ENCODE assay signal across 3 cellular contexts in the genomic region with DNA sequence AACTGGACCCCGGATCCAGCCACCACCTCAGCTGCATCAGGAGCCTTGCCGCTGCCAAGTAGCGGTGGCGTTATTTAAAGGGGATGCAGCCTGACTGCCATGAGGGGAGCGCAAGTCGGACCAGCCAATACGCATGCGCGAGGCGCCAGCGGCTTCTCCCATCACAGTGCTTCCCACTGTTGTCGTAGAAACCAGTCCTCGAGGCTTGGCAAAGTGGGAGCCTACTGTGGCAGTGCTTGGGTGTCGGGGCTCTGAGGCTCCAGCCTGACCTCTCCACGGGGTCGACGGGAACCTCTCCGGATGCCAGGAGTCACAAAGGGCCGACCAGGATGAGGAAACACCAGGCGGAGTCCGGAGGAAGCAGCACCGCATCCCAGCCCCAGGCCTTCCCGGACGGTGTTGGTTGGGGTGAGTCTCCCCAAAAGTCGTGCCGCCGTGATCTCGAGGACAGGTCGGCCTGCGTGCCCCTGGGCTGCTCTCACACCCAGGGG.
TF ChIP-seq lines count a peak whose summit lies in the region.

No MANE protein-coding gene starts in this region.

TF ChIP-seq in SK-N-SH, 30 proteins besides CTCF, POLR2A, EP300 and RAD21:
- TF ChIP-seq SIN3A (IDR thresholded peaks at IDR 0.05; ENCODE audit: borderline replicate concordance, low read depth, low read length) = no peak
- TF ChIP-seq POLR2AphosphoS5 (IDR thresholded peaks at IDR 0.05; ENCODE audit: low read depth, low read length) = no peak
- no peak for TF ChIP-seq FOXM1 (IDR thresholded peaks at IDR 0.05; ENCODE audit: low read depth)
- TF ChIP-seq, protein P1, sequence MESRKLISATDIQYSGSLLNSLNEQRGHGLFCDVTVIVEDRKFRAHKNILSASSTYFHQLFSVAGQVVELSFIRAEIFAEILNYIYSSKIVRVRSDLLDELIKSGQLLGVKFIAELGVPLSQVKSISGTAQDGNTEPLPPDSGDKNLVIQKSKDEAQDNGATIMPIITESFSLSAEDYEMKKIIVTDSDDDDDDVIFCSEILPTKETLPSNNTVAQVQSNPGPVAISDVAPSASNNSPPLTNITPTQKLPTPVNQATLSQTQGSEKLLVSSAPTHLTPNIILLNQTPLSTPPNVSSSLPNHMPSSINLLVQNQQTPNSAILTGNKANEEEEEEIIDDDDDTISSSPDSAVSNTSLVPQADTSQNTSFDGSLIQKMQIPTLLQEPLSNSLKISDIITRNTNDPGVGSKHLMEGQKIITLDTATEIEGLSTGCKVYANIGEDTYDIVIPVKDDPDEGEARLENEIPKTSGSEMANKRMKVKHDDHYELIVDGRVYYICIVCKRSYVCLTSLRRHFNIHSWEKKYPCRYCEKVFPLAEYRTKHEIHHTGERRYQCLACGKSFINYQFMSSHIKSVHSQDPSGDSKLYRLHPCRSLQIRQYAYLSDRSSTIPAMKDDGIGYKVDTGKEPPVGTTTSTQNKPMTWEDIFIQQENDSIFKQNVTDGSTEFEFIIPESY (IDR thresholded peaks at IDR 0.05; ENCODE audit: borderline replicate concordance, low read depth) = no peak

TF ChIP-seq in SK-N-SH treated with all-trans-retinoic acid at 6 μM for 48 hours, 23 proteins besides CTCF, POLR2A, EP300 and RAD21:
- TF ChIP-seq ZFP30 (CRISPR knock-in tag; IDR thresholded peaks at IDR 0.05) = no peak
- TF ChIP-seq ZFP3 (CRISPR knock-in tag; IDR thresholded peaks at IDR 0.05) = no peak
- TF ChIP-seq ESRRG (CRISPR knock-in tag; IDR thresholded peaks at IDR 0.05) = no peak
- no peak for TF ChIP-seq GLIS3 (CRISPR knock-in tag; IDR thresholded peaks at IDR 0.05)
- no peak for TF ChIP-seq ZNF565 (CRISPR knock-in tag; conservative IDR thresholded peaks at IDR 0.05; ENCODE audit: low read depth)
- TF ChIP-seq PPARA (CRISPR knock-in tag; IDR thresholded peaks at IDR 0.05; ENCODE audit: borderline replicate concordance) = no peak
- TF ChIP-seq, protein P2, sequence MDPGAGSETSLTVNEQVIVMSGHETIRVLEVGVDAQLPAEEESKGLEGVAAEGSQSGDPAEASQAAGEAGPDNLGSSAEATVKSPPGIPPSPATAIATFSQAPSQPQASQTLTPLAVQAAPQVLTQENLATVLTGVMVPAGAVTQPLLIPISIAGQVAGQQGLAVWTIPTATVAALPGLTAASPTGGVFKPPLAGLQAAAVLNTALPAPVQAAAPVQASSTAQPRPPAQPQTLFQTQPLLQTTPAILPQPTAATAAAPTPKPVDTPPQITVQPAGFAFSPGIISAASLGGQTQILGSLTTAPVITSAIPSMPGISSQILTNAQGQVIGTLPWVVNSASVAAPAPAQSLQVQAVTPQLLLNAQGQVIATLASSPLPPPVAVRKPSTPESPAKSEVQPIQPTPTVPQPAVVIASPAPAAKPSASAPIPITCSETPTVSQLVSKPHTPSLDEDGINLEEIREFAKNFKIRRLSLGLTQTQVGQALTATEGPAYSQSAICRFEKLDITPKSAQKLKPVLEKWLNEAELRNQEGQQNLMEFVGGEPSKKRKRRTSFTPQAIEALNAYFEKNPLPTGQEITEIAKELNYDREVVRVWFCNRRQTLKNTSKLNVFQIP (CRISPR knock-in tag; IDR thresholded peaks at IDR 0.05; ENCODE audit: borderline replicate concordance, low read depth) = no peak
- TF ChIP-seq OSR1 (CRISPR knock-in tag; IDR thresholded peaks at IDR 0.05) = no peak
- no peak for TF ChIP-seq CSDC2 (CRISPR knock-in tag; IDR thresholded peaks at IDR 0.05)
- TF ChIP-seq TOX (CRISPR knock-in tag; IDR thresholded peaks at IDR 0.05; ENCODE audit: borderline replicate concordance) = no peak
- TF ChIP-seq, protein P3, sequence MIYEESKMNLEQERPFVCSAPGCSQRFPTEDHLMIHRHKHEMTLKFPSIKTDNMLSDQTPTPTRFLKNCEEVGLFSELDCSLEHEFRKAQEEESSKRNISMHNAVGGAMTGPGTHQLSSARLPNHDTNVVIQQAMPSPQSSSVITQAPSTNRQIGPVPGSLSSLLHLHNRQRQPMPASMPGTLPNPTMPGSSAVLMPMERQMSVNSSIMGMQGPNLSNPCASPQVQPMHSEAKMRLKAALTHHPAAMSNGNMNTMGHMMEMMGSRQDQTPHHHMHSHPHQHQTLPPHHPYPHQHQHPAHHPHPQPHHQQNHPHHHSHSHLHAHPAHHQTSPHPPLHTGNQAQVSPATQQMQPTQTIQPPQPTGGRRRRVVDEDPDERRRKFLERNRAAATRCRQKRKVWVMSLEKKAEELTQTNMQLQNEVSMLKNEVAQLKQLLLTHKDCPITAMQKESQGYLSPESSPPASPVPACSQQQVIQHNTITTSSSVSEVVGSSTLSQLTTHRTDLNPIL (CRISPR knock-in tag; IDR thresholded peaks at IDR 0.05; ENCODE audit: low read depth) = no peak
- no peak for TF ChIP-seq ZNF70 (CRISPR knock-in tag; IDR thresholded peaks at IDR 0.05)
- TF ChIP-seq TCF4 (CRISPR knock-in tag; IDR thresholded peaks at IDR 0.05; ENCODE audit: borderline replicate concordance) = no peak
TF ChIP-seq in SK-N-SH treated with all-trans-retinoic acid at 6 μM for 48 hours: peak in this region for 0.

TF ChIP-seq in K562, 482 proteins besides CTCF, POLR2A, EP300 and RAD21:
- TF ChIP-seq TAF1 (IDR thresholded peaks at IDR 0.05; ENCODE audit: control insufficient read depth, extremely low read depth, insufficient read depth, low read length, severe bottlenecking) (no peak), SAFB2 (IDR thresholded peaks at IDR 0.05; ENCODE audit: borderline replicate concordance, low read depth, low read length, severe bottlenecking) (no peak), PPARD (CRISPR knock-in tag; IDR thresholded peaks at IDR 0.05) (no peak), NRF1 (conservative IDR thresholded peaks at IDR 0.05 in 1 of 2, IDR thresholded peaks at IDR 0.05 in 1 of 2) (peak; percentile 65 to 74)
